In the genomic region with DNA sequence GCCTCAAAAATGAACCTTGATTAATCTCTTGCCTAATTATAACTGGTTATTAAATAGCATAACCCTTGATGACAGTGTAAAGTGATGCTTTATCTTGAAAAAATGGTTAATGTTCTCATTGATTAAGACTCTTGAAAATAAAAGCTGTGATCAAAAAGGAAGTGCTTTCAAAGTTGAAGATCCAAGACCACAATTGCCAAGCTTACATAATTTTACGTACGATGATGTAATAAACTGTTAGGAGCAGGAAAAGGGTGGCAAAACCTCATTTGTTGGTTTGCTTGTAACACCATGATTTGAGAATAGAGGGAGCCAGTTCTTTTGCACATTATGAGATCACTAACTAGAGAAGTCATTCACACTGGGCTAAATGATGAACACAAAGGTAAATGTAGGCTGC, we compare ENCODE assay signal across 25 cellular contexts.
"Had no signal": no experiment of that assay in that cellular context is flagged by ENCODE, and none has a peak within 500 bp of the region (broad histone marks: within the 10 kb centered on the region; RNA-seq: fewer than 3 reads in every experiment).

No MANE protein-coding gene starts in this region.

- DNase-seq: activated B cell treated with CpG ODN at 0.5 μM for 24 hours; activated CD4-positive, alpha-beta T cell treated with anti-CD3 and anti-CD28 coated beads for 1 hour; activated CD4-positive, alpha-beta T cell treated with anti-CD3 and anti-CD28 coated beads, Interleukin-2, amount 10 ng/mL, durations not matched to agents 24 days and 14 days; activated CD4-positive, alpha-beta T cell treated with anti-CD3 and anti-CD28 coated beads, Interleukin-2, amount 50 U/mL, for 48 hours; activated CD8-positive, alpha-beta memory T cell treated with anti-CD3 and anti-CD28 coated beads, Interleukin-2, amount 10 ng/mL, durations not matched to agents 7 days and 5 days; activated gamma-delta T cell treated with Interleukin-2 at 50 U/mL for 16 hours; activated naive CD4-positive, alpha-beta T cell treated with anti-CD3 and anti-CD28 coated beads, Interleukin-2, amount 10 ng/mL, durations not matched to agents 7 days and 5 days; activated naive CD8-positive, alpha-beta T cell treated with anti-CD3 and anti-CD28 coated beads for 36 hours; activated T-cell treated with anti-CD3 and anti-CD28 coated beads, Interleukin-2, amount 50 U/mL, for 4 hours; cerebellar nuclear complex; MM.1S; NCI-H1105; NCI-H1436; NCI-H187; NCI-H2081 treated with DMSO at 0.1 percent for 48 hours; NCI-H2171; NCI-H2227 treated with DMSO at 0.1 percent for 48 hours; NCI-H526; NCI-H82; Peyer's patch; Right ventricle myocardium superior had no signal

- H3K9me3 ChIP-seq: Peyer's patch, SJSA1 had no signal

- H3K36me3 ChIP-seq: Peyer's patch, SJSA1 had no signal

- H3K4me3 ChIP-seq: Peyer's patch, SJSA1 had no signal

- H3K4me1 ChIP-seq: Peyer's patch, SJSA1 had no signal

- H3K27ac ChIP-seq: KMS-11, Peyer's patch, RWPE1, SJSA1 had no signal

- H3K27me3 ChIP-seq: Peyer's patch, SJSA1 had no signal

- ATAC-seq: activated CD8-positive, alpha-beta memory T cell treated with anti-CD3 and anti-CD28 coated beads, Interleukin-2, amount 10 ng/mL, durations not matched to agents 7 days and 5 days; activated T-cell treated with anti-CD3 and anti-CD28 coated beads, Interleukin-2, amount 50 U/mL, for 4 hours; SK-N-SH treated with all-trans-retinoic acid at 6 μM for 48 hours had no signal
